ENCODE assay signal across 8 cellular contexts in genomic region chr16:72787519-72788268, GRCh38.
DNase-seq lines count a peak whose midpoint lies in the region; ATAC-seq and TF ChIP-seq lines count a peak whose summit lies in the region.

No MANE protein-coding gene starts in this region.

- peak; percentile 31 to 83 (median 56) for DNase-seq in CD8-positive, alpha-beta T cell
- DNase-seq in Jurkat, Clone E6-1 (ENCODE audit: low read depth, low spot score) = peak; percentile 57
- DNase-seq in activated CD4-positive, alpha-beta T cell treated with anti-CD3 and anti-CD28 coated beads, Interleukin-2, amount 50 U/mL, for 1 hour = peak; percentile 49
- DNase-seq in medulla oblongata (ENCODE audit: extremely low spot score) (peak; percentile 73), NCI-H526 (lab: John Stamatoyannopoulos, UW) (no peak)
- peak; percentile 37 to 53 (median 49) for DNase-seq in stimulated activated CD4-positive, alpha-beta T cell treated with anti-CD3 and anti-CD28 coated beads, TNF-alpha, amount 100 ng/mL, for 48 hours (ENCODE audit: low read depth in 3 of 3)

- peak overlapping the region; percentile 79 for H3K4me3 ChIP-seq in CD8-positive, alpha-beta T cell (ENCODE audit: low read depth, low read length)
- H3K4me3 ChIP-seq in Jurkat, Clone E6-1 (ENCODE audit: low read length) = peak overlapping the region; percentile 50
- H3K4me3 ChIP-seq in duodenal mucosa (ENCODE audit: low read depth in 1 of 2, low read length in 2 of 2) = peak overlapping the region; percentile 62 to 76

- POLR2A ChIA-PET in CD8-positive, alpha-beta T cell (lab: Charles Lee) = interaction anchor here (0.8 to 0.9 kb wide), 2 partner anchors 46 to 123 kb away, joined by 3 read pairs; no protein-coding TSS in a partner anchor

- H3K9ac ChIP-seq in duodenal mucosa (ENCODE audit: low read depth in 1 of 2, low read length in 2 of 2) = no peak overlapping the region

- H3K9me3 Mint-ChIP-seq in CD8-positive, alpha-beta T cell = no peaks in the 10 kb centered on the region

- H3K4me3 Mint-ChIP-seq in CD8-positive, alpha-beta T cell = peak overlapping the region; percentile 91

- H3K27me3 Mint-ChIP-seq in CD8-positive, alpha-beta T cell (ENCODE audit: low read depth) = peaks cover 10% of the 10 kb centered on the region

- ATAC-seq in CD8-positive, alpha-beta T cell = peak; percentile 89
- peak; percentile 82 for ATAC-seq in GM21528 (IDR thresholded peaks at IDR 0.05; ENCODE audit: low FRiP score, unreplicated experiment)

- H3K4me1 Mint-ChIP-seq in CD8-positive, alpha-beta T cell (ENCODE audit: low read depth) = peaks cover 20% of the 10 kb centered on the region

- H3K27ac ChIP-seq in CD8-positive, alpha-beta T cell (ENCODE audit: low read depth, low read length) = no peak overlapping the region
- no peak overlapping the region for H3K27ac ChIP-seq in duodenal mucosa (ENCODE audit: low read depth, low read length)

- no peak for TF ChIP-seq CTCF in CD8-positive, alpha-beta T cell (IDR thresholded peaks at IDR 0.05)

- intact Hi-C loops in CD8-positive, alpha-beta T cell (cut with DNase I, micrococcal nuclease) = loop anchor here (2.0 to 5.0 kb wide), 2 partner anchors 123 to 1065 kb away; partner anchors contain the start of gene PHLPP2 (in 1 of the 2)

- CTCF ChIA-PET in CD8-positive, alpha-beta T cell (lab: Charles Lee) = no interaction called here

- H3K4me1 ChIP-seq in CD8-positive, alpha-beta T cell (ENCODE audit: insufficient read depth, low read length) = peaks cover 9% of the 10 kb centered on the region
- H3K4me1 ChIP-seq in duodenal mucosa (ENCODE audit: control insufficient read depth in 1 of 2, insufficient read depth in 2 of 2, low read length in 2 of 2) = peaks cover 0 to 8% of the 10 kb centered on the region in 2 donors

- no peaks in the 10 kb centered on the region for H3K27me3 ChIP-seq in CD8-positive, alpha-beta T cell (ENCODE audit: insufficient read depth, low read length)
- no peaks in the 10 kb centered on the region for H3K27me3 ChIP-seq in duodenal mucosa (ENCODE audit: control insufficient read depth in 1 of 2, insufficient read depth in 2 of 2, low read length in 2 of 2)

- H3K9me3 ChIP-seq in CD8-positive, alpha-beta T cell (ENCODE audit: low read length) = no peaks in the 10 kb centered on the region
- no peaks in the 10 kb centered on the region for H3K9me3 ChIP-seq in duodenal mucosa (ENCODE audit: control insufficient read depth in 1 of 2, low read length in 2 of 2)

- peaks cover 2% of the 10 kb centered on the region for H3K36me3 Mint-ChIP-seq in CD8-positive, alpha-beta T cell

- no peaks in the 10 kb centered on the region for H3K36me3 ChIP-seq in CD8-positive, alpha-beta T cell (ENCODE audit: insufficient read depth, low read length)
- H3K36me3 ChIP-seq in duodenal mucosa (ENCODE audit: control insufficient read depth in 1 of 2, insufficient read depth in 2 of 2, low read length in 2 of 2) = peaks cover 0 to 6% of the 10 kb centered on the region in 2 donors

- H3K27ac Mint-ChIP-seq in CD8-positive, alpha-beta T cell = peak overlapping the region; percentile 92

Comparison
In these comparisons a context has a peak if more than half of its experiments do, and no peak if none do; other contexts are left out.
1. DNase-seq: peak in CD8-positive, alpha-beta T cell (7 of 7), Jurkat, Clone E6-1 (single experiment), activated CD4-positive, alpha-beta T cell treated with anti-CD3 and anti-CD28 coated beads, Interleukin-2, amount 50 U/mL, for 1 hour (single experiment), medulla oblongata (single experiment) and stimulated activated CD4-positive, alpha-beta T cell treated with anti-CD3 and anti-CD28 coated beads, TNF-alpha, amount 100 ng/mL, for 48 hours (3 of 3); none in NCI-H526 (0 of 2).
2. Peak in every context shown above with its lines, with median percentiles within 50 percentile points of each other: H3K4me3 ChIP-seq.